22 cellular contexts compared by ENCODE assay signal in genomic region chr2:211391206-211391605, GRCh38.
DNase-seq lines count a peak whose midpoint lies in the region; ATAC-seq and TF ChIP-seq lines count a peak whose summit lies in the region.
"Had no signal": no experiment of that assay in that cellular context is flagged by ENCODE, and none has a peak within 500 bp of the region (broad histone marks: within the 10 kb centered on the region; RNA-seq: fewer than 3 reads in every experiment).

No MANE protein-coding gene starts in this region.

- H3K4ac ChIP-seq in neuronal stem cell (ENCODE audit: low read length) = no peak overlapping the region

- H2AFZ ChIP-seq in GM23338 = no peak overlapping the region
- peak overlapping the region; percentile 25 for H2AFZ ChIP-seq in neuronal stem cell (ENCODE audit: low read length)
- no peak overlapping the region for H2AFZ ChIP-seq in GM23248

- H2BK120ac ChIP-seq in neuronal stem cell (ENCODE audit: low read depth, low read length) = no peak overlapping the region

- no peak overlapping the region; the same call in 1 of the 2 replicates for H3K27ac Mint-ChIP-seq in GM23338
- no peak overlapping the region for H3K27ac Mint-ChIP-seq in activated CD4-positive, alpha-beta T cell treated with anti-CD3 and anti-CD28 coated beads, Interleukin-2, amount 10 ng/mL, durations not matched to agents 24 days and 14 days
- H3K27ac Mint-ChIP-seq: activated CD4-positive, alpha-beta T cell treated with anti-CD3 and anti-CD28 coated beads for 36 hours; CD4-positive, CD25-positive, alpha-beta regulatory T cell; effector memory CD8-positive, alpha-beta T cell; nephron progenitor cell; T-helper 1 cell treated with Interleukin-12 subunit alpha and Interleukin-12 subunit beta and Interleukin-4 antibody, amounts not matched to agents 30 μg/mL and 1 μg/mL, for 36 hours had no signal

- intact Hi-C loops in dorsolateral prefrontal cortex (cut with DNase I) = no loop called here
- intact Hi-C loops in activated CD4-positive, alpha-beta T cell treated with anti-CD3 and anti-CD28 coated beads, Interleukin-2, amount 10 ng/mL, durations not matched to agents 24 days and 14 days (cut with micrococcal nuclease) = no loop called here

- H3K9me3 Mint-ChIP-seq in GM23338 = no peaks in the 10 kb centered on the region
- H3K9me3 Mint-ChIP-seq in activated CD4-positive, alpha-beta T cell treated with anti-CD3 and anti-CD28 coated beads, Interleukin-2, amount 10 ng/mL, durations not matched to agents 24 days and 14 days = no peaks in the 10 kb centered on the region
- H3K9me3 Mint-ChIP-seq: nephron progenitor cell; T-helper 1 cell treated with Interleukin-12 subunit alpha and Interleukin-12 subunit beta and Interleukin-4 antibody, amounts not matched to agents 30 μg/mL and 1 μg/mL, for 36 hours had no signal

- H3K79me2 ChIP-seq in GM23338 (replicated peaks; ENCODE audit: insufficient read depth) (no peaks in the 10 kb centered on the region), GM23248 (ENCODE audit: insufficient read depth) (no peaks in the 10 kb centered on the region)

- H3K9me2 ChIP-seq in GM23338 (ENCODE audit: insufficient read depth) (no peaks in the 10 kb centered on the region), GM23248 (ENCODE audit: insufficient read depth) (no peaks in the 10 kb centered on the region)

- H3K36me3 Mint-ChIP-seq in GM23338 (ENCODE audit: low read depth) = no peaks in the 10 kb centered on the region
- no peaks in the 10 kb centered on the region for H3K36me3 Mint-ChIP-seq in activated CD4-positive, alpha-beta T cell treated with anti-CD3 and anti-CD28 coated beads, Interleukin-2, amount 10 ng/mL, durations not matched to agents 24 days and 14 days (ENCODE audit: low read depth)
- H3K36me3 Mint-ChIP-seq: CD4-positive, CD25-positive, alpha-beta regulatory T cell had no signal

- H4K91ac ChIP-seq in neuronal stem cell (ENCODE audit: low read depth, low read length, poor library complexity) = no peak overlapping the region

- H3K23ac ChIP-seq in neuronal stem cell (ENCODE audit: low read depth, low read length, poor library complexity) = no peak overlapping the region

- WGBS in neuronal stem cell (ENCODE audit: extremely low coverage in 2 of 2, insufficient read length in 2 of 2, insufficient replicate concordance in 1 of 2), 2 donors = no CpG with 5 or more reads among the region's 4 CpGs
- WGBS in GM23248 (ENCODE audit: low coverage in 1 of 2, low lambda C conversion rate in 2 of 2, missing lambda C conversion rate in 2 of 2), 2 experiments = 11 to 12% methylated on average over 4 of the region's 4 CpGs

- no peak overlapping the region for H2BK5ac ChIP-seq in neuronal stem cell (ENCODE audit: low read length)

- H3K4me3 ChIP-seq in GM23338 = no peak overlapping the region
- peak overlapping the region in 36 of 59 donors; percentile 1 to 55 (median 27) for H3K4me3 ChIP-seq in dorsolateral prefrontal cortex
- no peak overlapping the region for H3K4me3 ChIP-seq in neuronal stem cell (ENCODE audit: low read length in 2 of 2)
- H3K4me3 ChIP-seq in GM23248 = no peak overlapping the region
- no peak overlapping the region for H3K4me3 ChIP-seq in H7 (ENCODE audit: insufficient read depth, low read depth, low read length)
- H3K4me3 ChIP-seq: esophagus squamous epithelium, mucosa of descending colon, sigmoid colon, SJCRH30 had no signal

- no peak overlapping the region for H3K9ac ChIP-seq in neuronal stem cell (ENCODE audit: low read depth, low read length, poor library complexity)
- H3K9ac ChIP-seq in GM23248 = no peak overlapping the region

- H3K14ac ChIP-seq in neuronal stem cell (ENCODE audit: low read length) = no peak overlapping the region

- H3F3A ChIP-seq in GM23338 (replicated peaks; ENCODE audit: low read depth) = no peaks in the 10 kb centered on the region
- H3F3A ChIP-seq in GM23248 (ENCODE audit: insufficient read depth) = no peaks in the 10 kb centered on the region

- H3K9me3 ChIP-seq in neuronal stem cell (replicated peaks in 1 of 2; ENCODE audit: control insufficient read depth in 2 of 2, insufficient read depth in 1 of 2, low read depth in 1 of 2, low read length in 2 of 2) = no peaks in the 10 kb centered on the region
- H3K9me3 ChIP-seq in GM23248 (ENCODE audit: low read depth) = no peaks in the 10 kb centered on the region
- H3K9me3 ChIP-seq: esophagus squamous epithelium, mucosa of descending colon, sigmoid colon, SJCRH30 had no signal

- H3K27ac ChIP-seq in GM23338 (ENCODE audit: low read depth) (no peak overlapping the region), dorsolateral prefrontal cortex (peak overlapping the region in 52 of 59 donors; percentile 7 to 83 (median 63)), neuronal stem cell (replicated peaks; ENCODE audit: low read length) (peak overlapping the region; percentile 67), GM23248 (no peak overlapping the region)
- H3K27ac ChIP-seq: esophagus squamous epithelium, sigmoid colon, SJCRH30 had no signal

- H3K4me1 ChIP-seq in GM23338 (ENCODE audit: insufficient read depth) (peaks cover 24% of the 10 kb centered on the region), neuronal stem cell (ENCODE audit: control insufficient read depth in 2 of 2, insufficient read depth in 1 of 2, low read depth in 1 of 2, low read length in 2 of 2) (peaks cover 4 to 25% of the 10 kb centered on the region in 2 donors), GM23248 (ENCODE audit: insufficient read depth) (no peaks in the 10 kb centered on the region)
- H3K4me1 ChIP-seq: esophagus squamous epithelium, sigmoid colon had no signal

- H4K8ac ChIP-seq in neuronal stem cell (ENCODE audit: low read depth, low read length) = no peak overlapping the region

- no peak for ATAC-seq in GM23338
- ATAC-seq: activated CD4-positive, alpha-beta T cell treated with anti-CD3 and anti-CD28 coated beads for 36 hours; effector memory CD8-positive, alpha-beta T cell; mucosa of descending colon had no signal

- no peak overlapping the region for H2BK15ac ChIP-seq in neuronal stem cell (ENCODE audit: low read length)

- H4K20me1 ChIP-seq in GM23338 (replicated peaks; ENCODE audit: insufficient read depth) (no peaks in the 10 kb centered on the region), GM23248 (ENCODE audit: insufficient read depth) (no peaks in the 10 kb centered on the region)

- H2AK5ac ChIP-seq in neuronal stem cell (ENCODE audit: low read depth, low read length) = no peak overlapping the region

- no peaks in the 10 kb centered on the region for H3K79me1 ChIP-seq in neuronal stem cell (ENCODE audit: low read depth, low read length)

- in situ Hi-C loops in GM23248 (cut with MboI) = no loop called here

- TF ChIP-seq CTCF in GM23338 (conservative IDR thresholded peaks at IDR 0.05; ENCODE audit: low read depth in 2 of 2) = no peak
- no peak for TF ChIP-seq CTCF in dorsolateral prefrontal cortex (IDR thresholded peaks at IDR 0.05 in 54 of 56, conservative IDR thresholded peaks at IDR 0.05 in 2 of 56; ENCODE audit: low read depth in 1 of 56, partially characterized antibody in 56 of 56)

- H3K36me3 ChIP-seq in GM23338 (ENCODE audit: insufficient read depth) (no peaks in the 10 kb centered on the region), neuronal stem cell (replicated peaks in 1 of 2; ENCODE audit: control insufficient read depth in 2 of 2, insufficient read depth in 2 of 2, low read length in 2 of 2) (no peaks in the 10 kb centered on the region), GM23248 (ENCODE audit: low read depth) (no peaks in the 10 kb centered on the region), H7 (replicated peaks; ENCODE audit: control insufficient read depth, insufficient read depth, low read length) (no peaks in the 10 kb centered on the region)
- H3K36me3 ChIP-seq: esophagus squamous epithelium, sigmoid colon, SJCRH30 had no signal

- H3K4me3 Mint-ChIP-seq in GM23338 = no peak overlapping the region
- H3K4me3 Mint-ChIP-seq in activated CD4-positive, alpha-beta T cell treated with anti-CD3 and anti-CD28 coated beads, Interleukin-2, amount 10 ng/mL, durations not matched to agents 24 days and 14 days = no peak overlapping the region
- H3K4me3 Mint-ChIP-seq: activated CD4-positive, alpha-beta T cell treated with anti-CD3 and anti-CD28 coated beads for 36 hours; CD4-positive, CD25-positive, alpha-beta regulatory T cell; effector memory CD8-positive, alpha-beta T cell; nephron progenitor cell; T-helper 1 cell treated with Interleukin-12 subunit alpha and Interleukin-12 subunit beta and Interleukin-4 antibody, amounts not matched to agents 30 μg/mL and 1 μg/mL, for 36 hours had no signal

- H3K4me2 ChIP-seq in GM23338 (peak overlapping the region; percentile 11; the same call in 1 of the 2 replicates), neuronal stem cell (ENCODE audit: insufficient read depth, low read length, poor library complexity, severe bottlenecking) (peak overlapping the region; percentile 11), GM23248 (ENCODE audit: unreplicated experiment) (no peak overlapping the region)

- peaks cover 16% of the 10 kb centered on the region for H3K4me1 Mint-ChIP-seq in GM23338
- no peaks in the 10 kb centered on the region for H3K4me1 Mint-ChIP-seq in activated CD4-positive, alpha-beta T cell treated with anti-CD3 and anti-CD28 coated beads, Interleukin-2, amount 10 ng/mL, durations not matched to agents 24 days and 14 days
- H3K4me1 Mint-ChIP-seq: activated CD4-positive, alpha-beta T cell treated with anti-CD3 and anti-CD28 coated beads for 36 hours; CD4-positive, CD25-positive, alpha-beta regulatory T cell; nephron progenitor cell had no signal

- no peak for DNase-seq in GM23338 (ENCODE audit: low spot score)
- DNase-seq in NCI-H69 (lab: John Stamatoyannopoulos, UW) = peak; percentile 94
- DNase-seq in dorsolateral prefrontal cortex = no peak
- DNase-seq in neuronal stem cell (ENCODE audit: low spot score) = peak; percentile 42
- no peak for DNase-seq in GM23248
- no peak for DNase-seq in activated CD4-positive, alpha-beta T cell treated with anti-CD3 and anti-CD28 coated beads, Interleukin-2, amount 10 ng/mL, durations not matched to agents 24 days and 14 days
- no peak for DNase-seq in H7
- DNase-seq: activated CD4-positive, alpha-beta T cell treated with anti-CD3 and anti-CD28 coated beads for 36 hours; activated CD8-positive, alpha-beta memory T cell treated with anti-CD3 and anti-CD28 coated beads for 24 hours; activated gamma-delta T cell treated with Interleukin-2 at 50 U/mL for 16 hours; activated T-cell treated with anti-CD3 and anti-CD28 coated beads, Interleukin-2, amount 50 U/mL, for 1 hour; CD4-positive, CD25-positive, alpha-beta regulatory T cell; effector memory CD8-positive, alpha-beta T cell; esophagus squamous epithelium; islet precursor cell; mucosa of descending colon; NCI-H774; nephron progenitor cell; sigmoid colon; SJCRH30; stimulated activated naive CD4-positive, alpha-beta T cell treated with Interleukin-2 at 50 U/mL for 16 hours had no signal

- H2BK12ac ChIP-seq in neuronal stem cell (ENCODE audit: low read length) = no peak overlapping the region

- H3K27me3 ChIP-seq in GM23338 (ENCODE audit: insufficient read depth) = no peaks in the 10 kb centered on the region
- no peaks in the 10 kb centered on the region for H3K27me3 ChIP-seq in dorsolateral prefrontal cortex
- H3K27me3 ChIP-seq in neuronal stem cell (ENCODE audit: control insufficient read depth in 3 of 3, insufficient read depth in 3 of 3, low read depth in 1 of 3, low read length in 3 of 3) = no peaks in the 10 kb centered on the region
- no peaks in the 10 kb centered on the region for H3K27me3 ChIP-seq in GM23248 (replicated peaks; ENCODE audit: insufficient read depth)
- no peaks in the 10 kb centered on the region for H3K27me3 ChIP-seq in H7 (ENCODE audit: control insufficient read depth, insufficient read depth, low read length)
- H3K27me3 ChIP-seq: esophagus squamous epithelium, sigmoid colon, SJCRH30 had no signal

- H3K27me3 Mint-ChIP-seq in GM23338 (ENCODE audit: insufficient read depth, low read depth, poor library complexity) = no peaks in the 10 kb centered on the region
- no peaks in the 10 kb centered on the region for H3K27me3 Mint-ChIP-seq in activated CD4-positive, alpha-beta T cell treated with anti-CD3 and anti-CD28 coated beads, Interleukin-2, amount 10 ng/mL, durations not matched to agents 24 days and 14 days
- H3K27me3 Mint-ChIP-seq: activated CD4-positive, alpha-beta T cell treated with anti-CD3 and anti-CD28 coated beads for 36 hours; CD4-positive, CD25-positive, alpha-beta regulatory T cell; effector memory CD8-positive, alpha-beta T cell had no signal

- no peak overlapping the region for H3K18ac ChIP-seq in neuronal stem cell (ENCODE audit: low read length)

Comparison
In these comparisons a context has a peak if more than half of its experiments do, and no peak if none do; other contexts are left out.
1. DNase-seq: peak in NCI-H69 (single experiment) and neuronal stem cell (single experiment); none in GM23338 (single experiment), dorsolateral prefrontal cortex (0 of 10), GM23248 (single experiment), activated CD4-positive, alpha-beta T cell treated with anti-CD3 and anti-CD28 coated beads, Interleukin-2, amount 10 ng/mL, durations not matched to agents 24 days and 14 days (single experiment) and H7 (single experiment).
2. H3K27ac ChIP-seq: peak in dorsolateral prefrontal cortex (52 of 59) and neuronal stem cell (single experiment); none in GM23338 (single experiment) and GM23248 (single experiment).
3. H3K4me3 ChIP-seq: peak in dorsolateral prefrontal cortex (36 of 59); none in GM23338 (single experiment), neuronal stem cell (0 of 2), GM23248 (single experiment) and H7 (single experiment).